ENCODE assay signal across 1 cellular context in the genomic region with DNA sequence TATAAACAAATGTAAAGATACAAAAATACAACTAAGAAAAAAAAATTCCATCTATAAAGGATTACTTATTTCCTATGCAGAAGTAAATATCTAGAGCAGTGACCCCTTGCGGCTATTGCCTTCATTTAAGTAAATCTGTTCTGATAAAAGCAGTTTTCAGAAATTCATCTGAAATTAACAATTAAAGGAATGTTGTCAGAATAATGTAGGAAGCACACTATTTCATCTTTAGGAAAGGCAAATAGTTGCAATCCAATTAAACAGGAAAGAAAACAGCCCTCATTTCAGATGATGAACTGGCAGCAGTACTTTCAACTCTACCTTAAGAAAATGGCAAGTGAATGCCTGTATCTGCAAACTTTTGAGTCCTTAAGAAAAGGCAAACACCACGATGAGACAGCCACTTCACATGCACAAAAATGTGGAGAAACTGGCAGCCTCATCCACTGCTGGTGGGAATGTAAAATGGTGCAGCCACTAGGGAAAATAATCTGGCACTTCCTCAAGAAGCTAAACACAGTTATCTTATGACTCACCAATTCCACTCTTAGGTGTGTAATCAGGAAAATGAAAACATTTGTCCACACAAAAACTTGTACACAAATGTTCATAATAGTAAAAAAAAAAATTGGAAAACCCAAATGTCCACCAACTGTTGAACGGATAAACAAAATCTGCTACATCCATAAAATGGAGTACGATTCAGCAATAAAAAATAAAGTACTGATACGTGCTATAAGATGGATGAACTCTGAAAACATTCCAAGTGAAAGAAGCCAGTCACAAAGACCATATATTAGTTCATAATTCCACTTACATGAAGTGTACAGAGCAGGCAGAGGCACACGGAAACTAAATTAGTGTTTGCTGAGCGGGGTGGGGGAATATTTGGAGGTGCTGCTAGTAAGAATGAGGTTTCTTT.
A peak's percentile ranks its signal among the peaks of the same experiment; 100 is the strongest.
TF ChIP-seq lines count a peak whose summit lies in the region.

No MANE protein-coding gene starts in this region.

TF ChIP-seq in HEK293, 187 proteins besides CTCF, POLR2A, EP300 and RAD21 (continued from another document):
- TF ChIP-seq ZNF449 (tag by site-specific recombination; IDR thresholded peaks at IDR 0.05): no peak
- TF ChIP-seq ZNF677 (tag by site-specific recombination; IDR thresholded peaks at IDR 0.05): no peak
- peak; percentile 86 for TF ChIP-seq PRDM1 (tag by site-specific recombination; IDR thresholded peaks at IDR 0.05)
- TF ChIP-seq ZNF639 (tag by site-specific recombination; IDR thresholded peaks at IDR 0.05): no peak
- TF ChIP-seq WT1 (tag by site-specific recombination; IDR thresholded peaks at IDR 0.05): no peak
- TF ChIP-seq ZNF629 (tag by site-specific recombination; IDR thresholded peaks at IDR 0.05): peak; percentile 46; the same call in 1 of the 2 replicates
- TF ChIP-seq ZNF146 (tag by site-specific recombination; IDR thresholded peaks at IDR 0.05): peak; percentile 94
- no peak for TF ChIP-seq GLI4 (tag by site-specific recombination; IDR thresholded peaks at IDR 0.05)
- TF ChIP-seq FEZF1 (tag by site-specific recombination; IDR thresholded peaks at IDR 0.05): peak; percentile 31; the same call in 1 of the 2 replicates
- peak; percentile 59 for TF ChIP-seq ZNF335 (tag by site-specific recombination; conservative IDR thresholded peaks at IDR 0.05)
TF ChIP-seq in HEK293: peak in this region for 14.
